21 cellular contexts compared by ENCODE assay signal in the genomic region with DNA sequence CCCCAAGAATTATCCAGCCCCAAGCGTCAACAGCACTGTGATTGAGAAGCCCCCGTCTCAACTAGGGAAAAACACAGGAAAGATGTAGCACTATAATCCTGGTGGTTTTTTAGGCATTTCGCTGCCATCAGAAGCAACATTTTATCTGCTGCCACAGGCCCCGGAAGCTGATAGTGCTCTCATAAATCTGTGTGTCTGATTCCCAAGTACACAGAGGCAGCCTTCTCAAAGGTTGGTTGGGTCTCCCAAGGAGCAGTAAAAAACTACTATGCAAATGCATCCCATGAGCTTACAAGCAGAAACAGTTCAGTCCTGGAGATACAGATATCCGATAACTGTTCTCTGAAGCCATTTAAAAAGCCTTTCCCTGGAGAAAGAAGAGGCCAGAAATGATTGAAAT. TPM values are rescaled to one million over a fixed set of nuclear protein-coding genes. Genes with fewer than 3 reads are reported as not detected.
DNase-seq lines count a peak whose midpoint lies in the region; ATAC-seq and TF ChIP-seq lines count a peak whose summit lies in the region.
"Had no signal": no experiment of that assay in that cellular context is flagged by ENCODE, and none has a peak within 500 bp of the region (broad histone marks: within the 10 kb centered on the region; RNA-seq: fewer than 3 reads in every experiment).

No MANE protein-coding gene starts in this region.

- H4K8ac ChIP-seq in trophoblast cell (ENCODE audit: low read depth, low read length) = peak overlapping the region; percentile 72

- no peaks in the 10 kb centered on the region for H3K9me3 ChIP-seq in trophoblast cell (ENCODE audit: insufficient read depth, low read depth, low read length)

- H3K4me3 Mint-ChIP-seq in mesothelial cell of epicardium = no peak overlapping the region
- H3K4me3 Mint-ChIP-seq in activated T-helper 2 cell treated with anti-CD3 and anti-CD28 coated beads, Interferon-gamma antibody, Interleukin-2, Interleukin-4, amounts not matched to agents 10 μg/mL and 5 μg/mL and 100 μg/mL, durations not matched to agents 14 hours and 24 hours and 36 hours (ENCODE audit: low read depth) = no peak overlapping the region
- no peak overlapping the region for H3K4me3 Mint-ChIP-seq in activated CD8-positive, alpha-beta T cell treated with anti-CD3 and anti-CD28 coated beads, Interleukin-2, amount 10 ng/mL, durations not matched to agents 7 days and 5 days
- H3K4me3 Mint-ChIP-seq: CD4-positive, alpha-beta T cell; HFFc6 had no signal

- H3K36me3 ChIP-seq in trophoblast cell (ENCODE audit: control insufficient read depth in 1 of 2, insufficient read depth in 2 of 2, low read length in 2 of 2) = no peaks in the 10 kb centered on the region

- H2BK120ac ChIP-seq in trophoblast cell (ENCODE audit: insufficient read depth, low read length, poor library complexity) = peak overlapping the region; percentile 91

- peak overlapping the region; percentile 93 for H3K27ac Mint-ChIP-seq in mesothelial cell of epicardium
- no peak overlapping the region for H3K27ac Mint-ChIP-seq in activated T-helper 2 cell treated with anti-CD3 and anti-CD28 coated beads, Interferon-gamma antibody, Interleukin-2, Interleukin-4, amounts not matched to agents 10 μg/mL and 5 μg/mL and 100 μg/mL, durations not matched to agents 14 hours and 24 hours and 36 hours
- H3K27ac Mint-ChIP-seq in activated CD8-positive, alpha-beta T cell treated with anti-CD3 and anti-CD28 coated beads, Interleukin-2, amount 10 ng/mL, durations not matched to agents 7 days and 5 days = no peak overlapping the region
- H3K27ac Mint-ChIP-seq: CD4-positive, alpha-beta T cell; HFFc6 had no signal

- H4K91ac ChIP-seq in trophoblast cell (ENCODE audit: low read depth, low read length) = peak overlapping the region; percentile 99

- peak overlapping the region; percentile 98 for H2BK12ac ChIP-seq in trophoblast cell (ENCODE audit: low read length)

- CTCF ChIA-PET in activated CD8-positive, alpha-beta T cell treated with anti-CD3 and anti-CD28 coated beads, Interleukin-2, amount 10 ng/mL, durations not matched to agents 7 days and 5 days (lab: Charles Lee) = no interaction called here

- peak overlapping the region; percentile 94 for H2AK5ac ChIP-seq in trophoblast cell (ENCODE audit: low read length)

- peak overlapping the region; percentile 89 for H3K14ac ChIP-seq in trophoblast cell (ENCODE audit: low read length)

- intact Hi-C loops in activated T-helper 2 cell treated with anti-CD3 and anti-CD28 coated beads, Interferon-gamma antibody, Interleukin-2, Interleukin-4, amounts not matched to agents 10 μg/mL and 5 μg/mL and 100 μg/mL, durations not matched to agents 14 hours and 24 hours and 36 hours (cut with micrococcal nuclease) = no loop called here

- H3K27ac ChIP-seq in VCaP = peak overlapping the region; percentile 49
- H3K27ac ChIP-seq in trophoblast cell (ENCODE audit: low read depth, low read length) = peak overlapping the region; percentile 86
- H3K27ac ChIP-seq: C4-2B, GM23248, HL-60 had no signal

- DNase-seq in fibroblast of villous mesenchyme (ENCODE audit: low read depth) (peak; percentile 87), mesothelial cell of epicardium (ENCODE audit: low spot score in 2 of 2, unreplicated experiment in 2 of 2) (no peak), trophoblast cell (no peak), NCI-H1417 treated with DMSO at 0.1 percent for 48 hours (lab: John Stamatoyannopoulos, UW) (no peak), SW 1271 (lab: John Stamatoyannopoulos, UW) (no peak)
- no peak for DNase-seq in activated T-helper 2 cell treated with anti-CD3 and anti-CD28 coated beads, Interferon-gamma antibody, Interleukin-2, Interleukin-4, amounts not matched to agents 10 μg/mL and 5 μg/mL and 100 μg/mL, durations not matched to agents 14 hours and 24 hours and 36 hours (ENCODE audit: low spot score)
- DNase-seq in activated CD8-positive, alpha-beta T cell treated with anti-CD3 and anti-CD28 coated beads, Interleukin-2, amount 10 ng/mL, durations not matched to agents 7 days and 5 days = no peak
- DNase-seq: AML-193; CD4-positive, alpha-beta T cell; DMS153; DMS79; GDM1; HFFc6 had no signal

- peaks cover 59% of the 10 kb centered on the region for H3K79me1 ChIP-seq in trophoblast cell (ENCODE audit: low read length)

- H2BK5ac ChIP-seq in trophoblast cell (ENCODE audit: low read depth, low read length, poor library complexity) = peak overlapping the region; percentile 77

- H3K4ac ChIP-seq in trophoblast cell (ENCODE audit: low read depth, low read length) = peak overlapping the region; percentile 89

- peak overlapping the region; percentile 96 for H3K18ac ChIP-seq in trophoblast cell (ENCODE audit: low read length)

- H3K4me3 ChIP-seq in fibroblast of villous mesenchyme (ENCODE audit: low read depth, low read length) (no peak overlapping the region), trophoblast cell (ENCODE audit: low read depth, low read length) (no peak overlapping the region)
- H3K4me3 ChIP-seq: GM23248 had no signal

- WGBS in trophoblast cell (ENCODE audit: extremely low coverage, insufficient coverage, insufficient read length) = no CpG with 5 or more reads among the region's 5 CpGs

- POLR2A ChIA-PET in activated CD8-positive, alpha-beta T cell treated with anti-CD3 and anti-CD28 coated beads, Interleukin-2, amount 10 ng/mL, durations not matched to agents 7 days and 5 days (lab: Charles Lee) = no interaction called here

- no peaks in the 10 kb centered on the region for H3K27me3 ChIP-seq in trophoblast cell (ENCODE audit: insufficient read depth, low read length)

- H3K9ac ChIP-seq in trophoblast cell (ENCODE audit: low read length) = no peak overlapping the region
- H3K9ac ChIP-seq: GM23248 had no signal

- peaks cover 2% of the 10 kb centered on the region for H3K36me3 Mint-ChIP-seq in mesothelial cell of epicardium
- H3K36me3 Mint-ChIP-seq in activated T-helper 2 cell treated with anti-CD3 and anti-CD28 coated beads, Interferon-gamma antibody, Interleukin-2, Interleukin-4, amounts not matched to agents 10 μg/mL and 5 μg/mL and 100 μg/mL, durations not matched to agents 14 hours and 24 hours and 36 hours (ENCODE audit: low read depth) = no peaks in the 10 kb centered on the region
- H3K36me3 Mint-ChIP-seq in activated CD8-positive, alpha-beta T cell treated with anti-CD3 and anti-CD28 coated beads, Interleukin-2, amount 10 ng/mL, durations not matched to agents 7 days and 5 days (ENCODE audit: low read depth) = no peaks in the 10 kb centered on the region

- H3K4me1 ChIP-seq in trophoblast cell (ENCODE audit: control insufficient read depth in 1 of 2, insufficient read depth in 2 of 2, low read length in 2 of 2) = peaks cover 17% of the 10 kb centered on the region in 2 experiments

- TF ChIP-seq CTCF in VCaP (conservative IDR thresholded peaks at IDR 0.05) = no peak
- TF ChIP-seq CTCF in fibroblast of villous mesenchyme (IDR thresholded peaks at IDR 0.05; ENCODE audit: insufficient read depth, low read depth, low read length) = no peak
- TF ChIP-seq CTCF in mesothelial cell of epicardium (IDR thresholded peaks at IDR 0.05; ENCODE audit: unreplicated experiment) = no peak

- no peak overlapping the region for H3K4me2 ChIP-seq in trophoblast cell (ENCODE audit: low read length)

- no peak overlapping the region for H2AFZ ChIP-seq in trophoblast cell (ENCODE audit: insufficient read depth, low read length, poor library complexity)
- H2AFZ ChIP-seq: GM23248 had no signal

- no peak overlapping the region for H4K12ac ChIP-seq in trophoblast cell (ENCODE audit: low read depth, low read length)

- no peaks in the 10 kb centered on the region for H3K9me3 Mint-ChIP-seq in mesothelial cell of epicardium
- no peaks in the 10 kb centered on the region for H3K9me3 Mint-ChIP-seq in activated T-helper 2 cell treated with anti-CD3 and anti-CD28 coated beads, Interferon-gamma antibody, Interleukin-2, Interleukin-4, amounts not matched to agents 10 μg/mL and 5 μg/mL and 100 μg/mL, durations not matched to agents 14 hours and 24 hours and 36 hours
- no peaks in the 10 kb centered on the region for H3K9me3 Mint-ChIP-seq in activated CD8-positive, alpha-beta T cell treated with anti-CD3 and anti-CD28 coated beads, Interleukin-2, amount 10 ng/mL, durations not matched to agents 7 days and 5 days (ENCODE audit: insufficient read depth)
- H3K9me3 Mint-ChIP-seq: CD4-positive, alpha-beta T cell; HFFc6 had no signal

- ATAC-seq in activated CD8-positive, alpha-beta T cell treated with anti-CD3 and anti-CD28 coated beads, Interleukin-2, amount 10 ng/mL, durations not matched to agents 7 days and 5 days = no peak

- no peaks in the 10 kb centered on the region for H3K27me3 Mint-ChIP-seq in mesothelial cell of epicardium (ENCODE audit: low read depth)
- H3K27me3 Mint-ChIP-seq in activated T-helper 2 cell treated with anti-CD3 and anti-CD28 coated beads, Interferon-gamma antibody, Interleukin-2, Interleukin-4, amounts not matched to agents 10 μg/mL and 5 μg/mL and 100 μg/mL, durations not matched to agents 14 hours and 24 hours and 36 hours (ENCODE audit: low read depth) = no peaks in the 10 kb centered on the region
- peaks cover 2% of the 10 kb centered on the region for H3K27me3 Mint-ChIP-seq in activated CD8-positive, alpha-beta T cell treated with anti-CD3 and anti-CD28 coated beads, Interleukin-2, amount 10 ng/mL, durations not matched to agents 7 days and 5 days (ENCODE audit: low read depth)

- H3K23ac ChIP-seq in trophoblast cell (ENCODE audit: low read length) = no peak overlapping the region

- peaks cover 69% of the 10 kb centered on the region for H3K4me1 Mint-ChIP-seq in mesothelial cell of epicardium
- no peaks in the 10 kb centered on the region for H3K4me1 Mint-ChIP-seq in activated T-helper 2 cell treated with anti-CD3 and anti-CD28 coated beads, Interferon-gamma antibody, Interleukin-2, Interleukin-4, amounts not matched to agents 10 μg/mL and 5 μg/mL and 100 μg/mL, durations not matched to agents 14 hours and 24 hours and 36 hours (ENCODE audit: low read depth)
- H3K4me1 Mint-ChIP-seq in activated CD8-positive, alpha-beta T cell treated with anti-CD3 and anti-CD28 coated beads, Interleukin-2, amount 10 ng/mL, durations not matched to agents 7 days and 5 days (ENCODE audit: low read depth) = no peaks in the 10 kb centered on the region

- peaks cover 13% of the 10 kb centered on the region for H3K79me2 ChIP-seq in trophoblast cell (ENCODE audit: control insufficient read depth, insufficient read depth, low read length, poor library complexity)

RNA-seq across cellular contexts. Expression of a gene that starts 45.8 kb away (rescaled TPM):
- total RNA-seq in fibroblast of villous mesenchyme (not detected in 2 replicates), mesothelial cell of epicardium (not detected in 3 replicates)
- 0.05 and 0.07 TPM in 2 replicates for polyA plus RNA-seq in trophoblast cell (2013)
- not detected in 2 replicates for total RNA-seq in activated T-helper 2 cell treated with anti-CD3 and anti-CD28 coated beads, Interferon-gamma antibody, Interleukin-2, Interleukin-4, amounts not matched to agents 10 μg/mL and 5 μg/mL and 100 μg/mL, durations not matched to agents 14 hours and 24 hours and 36 hours
- not detected for total RNA-seq in activated CD8-positive, alpha-beta T cell treated with anti-CD3 and anti-CD28 coated beads, Interleukin-2, amount 10 ng/mL, durations not matched to agents 7 days and 5 days
- total RNA-seq: CD4-positive, alpha-beta T cell; Daoy; GM23248; H7; HFFc6; HT1080 had no signal
- polyA plus RNA-seq: BJ, GM23248 had no signal
